In genomic region chr20:11159728-11160127, GRCh38 we compare ENCODE assay signal across 10 cellular contexts.
A peak's percentile ranks its signal among the peaks of the same experiment; 100 is the strongest.
DNase-seq lines count a peak whose midpoint lies in the region; ATAC-seq and TF ChIP-seq lines count a peak whose summit lies in the region.
"Had no signal": no experiment of that assay in that cellular context is flagged by ENCODE, and none has a peak within 500 bp of the region (broad histone marks: within the 10 kb centered on the region; RNA-seq: fewer than 3 reads in every experiment).

No MANE protein-coding gene starts in this region.

- no peak for TF ChIP-seq CTCF in brain microvascular endothelial cell (IDR thresholded peaks at IDR 0.05; ENCODE audit: low read depth, low read length, missing control alignments)
- no peak for TF ChIP-seq CTCF in right atrium auricular region (IDR thresholded peaks at IDR 0.05)
- TF ChIP-seq CTCF in CD8-positive, alpha-beta T cell (IDR thresholded peaks at IDR 0.05) = no peak

- intact Hi-C loops in sciatic nerve (cut with DNase I) = no loop called here
- intact Hi-C loops in CD8-positive, alpha-beta T cell (cut with DNase I, micrococcal nuclease) = no loop called here

- peaks cover 0 to 17% of the 10 kb centered on the region in 2 donors for H3K4me1 ChIP-seq in right atrium auricular region
- no peaks in the 10 kb centered on the region for H3K4me1 ChIP-seq in CD8-positive, alpha-beta T cell (ENCODE audit: insufficient read depth, low read length)

- CTCF ChIA-PET in CD8-positive, alpha-beta T cell (lab: Charles Lee) = no interaction called here

- H3K4me3 Mint-ChIP-seq in CD8-positive, alpha-beta T cell = no peak overlapping the region

- no peaks in the 10 kb centered on the region for H3K36me3 ChIP-seq in brain microvascular endothelial cell (replicated peaks)
- H3K36me3 ChIP-seq in right atrium auricular region = no peaks in the 10 kb centered on the region
- H3K36me3 ChIP-seq in CD8-positive, alpha-beta T cell (ENCODE audit: insufficient read depth, low read length) = no peaks in the 10 kb centered on the region

- H3K9me3 Mint-ChIP-seq in CD8-positive, alpha-beta T cell = no peaks in the 10 kb centered on the region

- H3K27me3 Mint-ChIP-seq in CD8-positive, alpha-beta T cell (ENCODE audit: low read depth) = no peaks in the 10 kb centered on the region

- H3K27ac ChIP-seq in brain microvascular endothelial cell (peak overlapping the region; percentile 7), right atrium auricular region (peak overlapping the region; percentile 45 to 52)
- H3K27ac ChIP-seq in CD8-positive, alpha-beta T cell (ENCODE audit: low read depth, low read length) = no peak overlapping the region

- POLR2A ChIA-PET in CD8-positive, alpha-beta T cell (lab: Charles Lee) = no interaction called here

- H3K36me3 Mint-ChIP-seq in CD8-positive, alpha-beta T cell = no peaks in the 10 kb centered on the region

- ATAC-seq in sciatic nerve = peak; percentile 78
- ATAC-seq in GM18511 (IDR thresholded peaks at IDR 0.05; ENCODE audit: unreplicated experiment) = no peak
- no peak for ATAC-seq in CD8-positive, alpha-beta T cell
- ATAC-seq: K562 had no signal

- peak; percentile 42 for DNase-seq in GDM1 (lab: John Stamatoyannopoulos, UW)
- DNase-seq in brain microvascular endothelial cell = peak; percentile 68
- DNase-seq in right atrium auricular region (ENCODE audit: low spot score) = no peak
- DNase-seq in sciatic nerve (ENCODE audit: low spot score) = no peak
- DNase-seq in NCI-H1048 (lab: John Stamatoyannopoulos, UW) = no peak
- no peak for DNase-seq in CD8-positive, alpha-beta T cell
- DNase-seq in NOMO-1 (lab: John Stamatoyannopoulos, UW; ENCODE audit: unreplicated experiment in 2 of 2) = no peak
- DNase-seq: NCI-H526 had no signal

- no peak overlapping the region for H3K27ac Mint-ChIP-seq in CD8-positive, alpha-beta T cell

- H3K4me1 Mint-ChIP-seq in CD8-positive, alpha-beta T cell (ENCODE audit: low read depth) = no peaks in the 10 kb centered on the region

- no peak overlapping the region for H3K4me3 ChIP-seq in brain microvascular endothelial cell (ENCODE audit: low read depth, low read length)
- H3K4me3 ChIP-seq in right atrium auricular region = no peak overlapping the region
- no peak overlapping the region for H3K4me3 ChIP-seq in CD8-positive, alpha-beta T cell (ENCODE audit: low read depth, low read length)
- H3K4me3 ChIP-seq: K562 had no signal

- H3K9me3 ChIP-seq in right atrium auricular region = no peaks in the 10 kb centered on the region
- H3K9me3 ChIP-seq in CD8-positive, alpha-beta T cell (ENCODE audit: low read length) = no peaks in the 10 kb centered on the region

- in situ Hi-C loops in brain microvascular endothelial cell (cut with HindIII; ENCODE audit: low pct_ligation_motif_present, low sequenced_read_pairs) = no loop called here

- H3K27me3 ChIP-seq in brain microvascular endothelial cell (replicated peaks) (no peaks in the 10 kb centered on the region), right atrium auricular region (no peaks in the 10 kb centered on the region)
- H3K27me3 ChIP-seq in CD8-positive, alpha-beta T cell (ENCODE audit: insufficient read depth, low read length) = no peaks in the 10 kb centered on the region

Comparison
In these comparisons a context has a peak if more than half of its experiments do, and no peak if none do; other contexts are left out.
1. DNase-seq: peak in GDM1 (single experiment) and brain microvascular endothelial cell (single experiment); none in right atrium auricular region (single experiment), sciatic nerve (single experiment), NCI-H1048 (single experiment), CD8-positive, alpha-beta T cell (0 of 7) and NOMO-1 (0 of 2).